ENCODE assay signal across 8 cellular contexts in genomic region chr11:65556470-65557279, GRCh38. TPM values are rescaled to one million over a fixed set of nuclear protein-coding genes. Genes with fewer than 3 reads are reported as not detected.
A peak's percentile ranks its signal among the peaks of the same experiment; 100 is the strongest.
DNase-seq lines count a peak whose midpoint lies in the region; ATAC-seq and TF ChIP-seq lines count a peak whose summit lies in the region.

No MANE protein-coding gene starts in this region.

- DNase-seq in CD4-positive, alpha-beta memory T cell, result peak in 1 of 5 donors; percentile 37
- DNase-seq in T-cell, result no peak
- DNase-seq in epithelial cell of esophagus (ENCODE audit: low read depth), result no peak
- no peak for DNase-seq in globus pallidus (ENCODE audit: low spot score)
- DNase-seq in DMS153 (lab: John Stamatoyannopoulos, UW), result no peak
- no peak for DNase-seq in NCI-H524 treated with DMSO at 0.1 percent for 48 hours (lab: John Stamatoyannopoulos, UW)
- DNase-seq in NCI-H1417 treated with DMSO at 0.1 percent for 48 hours (lab: John Stamatoyannopoulos, UW), result no peak

- H3K27me3 Mint-ChIP-seq in CD4-positive, alpha-beta memory T cell, result no peaks in the 10 kb centered on the region
- no peaks in the 10 kb centered on the region for H3K27me3 Mint-ChIP-seq in T-cell

- peak overlapping the region; percentile 23 for H2AFZ ChIP-seq in parathyroid adenoma

- no peaks in the 10 kb centered on the region for H3K79me2 ChIP-seq in parathyroid adenoma

- POLR2A ChIA-PET in CD4-positive, alpha-beta memory T cell (lab: Charles Lee; ENCODE audit: partially characterized antibody), result interaction anchor here (0.6 to 18.2 kb wide), 12 partner anchors 10 to 334 kb away, joined by 3 to 403 read pairs (median 4); partner anchors contain the start of genes CCDC85B, EHBP1L1, FAM89B and MALAT1
- POLR2A ChIA-PET in T-cell (lab: Charles Lee), result interaction anchor here in 1 of 2 donors (0.6 kb wide), 1 partner anchor 8 kb away, joined by 3 read pairs; no protein-coding TSS in a partner anchor

- CTCF ChIA-PET in CD4-positive, alpha-beta memory T cell (lab: Charles Lee; ENCODE audit: partially characterized antibody), result interaction anchor here (1.0 to 2.8 kb wide), 6 partner anchors 9 to 70 kb away, joined by 3 to 13 read pairs (median 7); partner anchors contain the start of genes FAM89B and ZNRD2
- CTCF ChIA-PET in T-cell (lab: Charles Lee), result interaction anchor here (1.1 to 1.2 kb wide), 2 partner anchors 9 to 15 kb away, joined by 4 to 5 read pairs; no protein-coding TSS in a partner anchor

- peak overlapping the region; percentile 83 to 97 (median 93) for H3K27ac Mint-ChIP-seq in CD4-positive, alpha-beta memory T cell
- peak overlapping the region; percentile 93 to 95 for H3K27ac Mint-ChIP-seq in T-cell

- H3K36me3 ChIP-seq in CD4-positive, alpha-beta memory T cell (ENCODE audit: insufficient read depth, low read length), result peaks cover 2% of the 10 kb centered on the region
- H3K36me3 ChIP-seq in parathyroid adenoma (ENCODE audit: control insufficient read depth, insufficient read depth, low read length), result no peaks in the 10 kb centered on the region

- TF ChIP-seq CTCF in epithelial cell of esophagus (IDR thresholded peaks at IDR 0.05; ENCODE audit: insufficient read depth, low read depth, low read length, missing control alignments) (no peak), parathyroid adenoma (IDR thresholded peaks at IDR 0.05) (no peak)

- H3K27ac ChIP-seq in CD4-positive, alpha-beta memory T cell (ENCODE audit: low read depth, low read length), result peak overlapping the region; percentile 70
- H3K27ac ChIP-seq in parathyroid adenoma, result peak overlapping the region; percentile 82

- peak overlapping the region; percentile 19 for H3K9ac ChIP-seq in parathyroid adenoma

- H3K36me3 Mint-ChIP-seq in CD4-positive, alpha-beta memory T cell, result peaks cover 6 to 8% of the 10 kb centered on the region in 2 donors
- peaks cover 4% of the 10 kb centered on the region for H3K36me3 Mint-ChIP-seq in T-cell

- no peaks in the 10 kb centered on the region for H3K9me3 Mint-ChIP-seq in CD4-positive, alpha-beta memory T cell
- no peaks in the 10 kb centered on the region for H3K9me3 Mint-ChIP-seq in T-cell

- H3K27me3 ChIP-seq in CD4-positive, alpha-beta memory T cell (ENCODE audit: insufficient read depth, low read length), result no peaks in the 10 kb centered on the region
- no peaks in the 10 kb centered on the region for H3K27me3 ChIP-seq in parathyroid adenoma (ENCODE audit: control insufficient read depth, insufficient read depth, low read length)

- H3K4me3 ChIP-seq in CD4-positive, alpha-beta memory T cell (ENCODE audit: low read length in 2 of 2), result peak overlapping the region; percentile 36 to 51
- H3K4me3 ChIP-seq in epithelial cell of esophagus (ENCODE audit: low read length) (peak overlapping the region; percentile 42), parathyroid adenoma (ENCODE audit: low read depth, low read length) (peak overlapping the region; percentile 57)

- H3K4me1 Mint-ChIP-seq in CD4-positive, alpha-beta memory T cell, result peaks cover 46 to 74% (median 61%) of the 10 kb centered on the region in 4 donors
- H3K4me1 Mint-ChIP-seq in T-cell, result peaks cover 70% of the 10 kb centered on the region in 3 donors

- peak overlapping the region; percentile 72 for H3K4me2 ChIP-seq in parathyroid adenoma (ENCODE audit: low read length)

- intact Hi-C loops in CD4-positive, alpha-beta memory T cell (cut with micrococcal nuclease), result no loop called here

- ATAC-seq in T-cell (replicated peaks in 1 of 4), result no peak

- peaks cover 79% of the 10 kb centered on the region for H3K4me1 ChIP-seq in CD4-positive, alpha-beta memory T cell (ENCODE audit: insufficient read depth, low read length)
- H3K4me1 ChIP-seq in parathyroid adenoma, result peaks cover 21% of the 10 kb centered on the region

- H3K4me3 Mint-ChIP-seq in CD4-positive, alpha-beta memory T cell, result peak overlapping the region; percentile 87 to 94 (median 91)
- peak overlapping the region; percentile 82 to 91 (median 86) for H3K4me3 Mint-ChIP-seq in T-cell

- no peaks in the 10 kb centered on the region for H3K9me3 ChIP-seq in CD4-positive, alpha-beta memory T cell (ENCODE audit: control insufficient read depth in 1 of 2, low read length in 2 of 2)
- no peaks in the 10 kb centered on the region for H3K9me3 ChIP-seq in parathyroid adenoma (ENCODE audit: control insufficient read depth, low read length)

RNA-seq across cellular contexts. Expression of gene LTBP3, which starts 1.5 kb away (rescaled TPM):
- 100 to 1,000 TPM; 201 to 211 TPM for total RNA-seq in CD4-positive, alpha-beta memory T cell
- polyA plus RNA-seq in CD4-positive, alpha-beta memory T cell, result 10 to 100 TPM in 1 of 2 donors, 1 to 10 TPM in 1; 9.0 to 23.6 TPM
- 100 to 1,000 TPM; 200 to 364 (median 284) TPM for total RNA-seq in T-cell

RNA-seq across cellular contexts. Expression of gene ZNRD2, which starts 13.6 kb away (rescaled TPM):
- 10 to 100 TPM; 24.6 to 27.5 TPM for total RNA-seq in CD4-positive, alpha-beta memory T cell
- 10 to 100 TPM; 70.1 to 74.9 TPM for polyA plus RNA-seq in CD4-positive, alpha-beta memory T cell
- total RNA-seq in T-cell, result 10 to 100 TPM; 32.5 to 36.9 (median 34.5) TPM

RNA-seq across cellular contexts. Expression of gene FAM89B, which starts 15.7 kb away (rescaled TPM):
- 10 to 100 TPM; 68.9 to 71.4 TPM for total RNA-seq in CD4-positive, alpha-beta memory T cell
- polyA plus RNA-seq in CD4-positive, alpha-beta memory T cell, result 100 to 1,000 TPM; 130 to 164 TPM
- 10 to 100 TPM; 36.3 to 72.9 (median 69.3) TPM for total RNA-seq in T-cell

RNA-seq across cellular contexts. Expression of gene EHBP1L1, which starts 19.2 kb away (rescaled TPM):
- 100 to 1,000 TPM; 151 to 154 TPM for total RNA-seq in CD4-positive, alpha-beta memory T cell
- 10 to 100 TPM in 1 of 2 donors, 1 to 10 TPM in 1; 8.9 to 25.2 TPM for polyA plus RNA-seq in CD4-positive, alpha-beta memory T cell
- total RNA-seq in T-cell, result 100 to 1,000 TPM; 115 to 170 (median 150) TPM

RNA-seq across cellular contexts. Expression of gene SCYL1, which starts 31.8 kb away (rescaled TPM):
- total RNA-seq in CD4-positive, alpha-beta memory T cell, result 10 to 100 TPM; 72.5 to 81.3 TPM
- polyA plus RNA-seq in CD4-positive, alpha-beta memory T cell, result 10 to 100 TPM; 22.9 to 40.8 TPM
- total RNA-seq in T-cell, result 10 to 100 TPM; 66.4 to 96.8 (median 76.8) TPM
